ENCODE assay signal across 12 cellular contexts in the genomic region with DNA sequence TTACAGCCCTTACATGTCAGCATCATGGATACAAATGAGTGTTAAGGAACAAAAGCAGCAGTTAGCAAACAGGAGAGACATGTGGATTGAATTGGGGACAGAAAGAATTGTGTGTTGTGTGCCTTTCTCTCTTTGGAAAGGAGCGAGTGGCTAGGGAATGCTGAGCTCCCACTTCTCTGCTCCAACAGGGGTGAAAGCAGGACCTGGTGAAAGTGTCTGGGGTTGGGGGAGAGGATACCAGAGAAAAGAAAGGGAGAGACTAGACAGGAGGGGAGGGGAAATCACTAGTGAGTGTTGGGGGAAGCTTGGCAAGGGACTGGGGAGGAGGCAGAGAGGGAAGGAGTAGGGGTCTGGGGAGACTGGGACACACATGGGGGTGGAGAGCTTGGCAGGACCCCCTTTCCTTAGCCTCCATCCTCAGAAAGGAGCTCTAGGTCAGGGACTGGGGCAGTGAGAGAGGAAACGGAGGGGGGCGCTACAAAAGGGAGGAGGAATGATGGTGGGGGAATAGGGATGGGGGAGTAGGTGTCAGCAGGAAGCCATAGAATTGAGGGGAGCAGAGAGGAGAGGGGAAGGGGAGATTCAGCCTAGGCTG. TPM values are rescaled to one million over a fixed set of nuclear protein-coding genes. Genes with fewer than 3 reads are reported as not detected.
DNase-seq lines count a peak whose midpoint lies in the region; ATAC-seq and TF ChIP-seq lines count a peak whose summit lies in the region.
"Had no signal": no experiment of that assay in that cellular context is flagged by ENCODE, and none has a peak within 500 bp of the region (broad histone marks: within the 10 kb centered on the region; RNA-seq: fewer than 3 reads in every experiment).

No MANE protein-coding gene starts in this region.

- peaks cover 1% of the 10 kb centered on the region for H3K36me3 ChIP-seq in H7 (replicated peaks; ENCODE audit: control insufficient read depth, insufficient read depth, low read length)
- 0 out of 2 replicates have a peak, but pooled peaks cover 6% of the 10 kb centered on the region for H3K36me3 ChIP-seq in iPS-20b (ENCODE audit: insufficient read depth, low read depth, low read length)

- H3K9ac ChIP-seq in iPS-20b (ENCODE audit: low read depth, low read length), result peak overlapping the region; percentile 62; the same call in 1 of the 2 replicates
- H3K9ac ChIP-seq: KMS-11 had no signal

- H3K27ac ChIP-seq in iPS-20b (ENCODE audit: low read length), result peak overlapping the region; percentile 66
- H3K27ac ChIP-seq in skin epidermis, result peak overlapping the region in 16 of 21 experiments; percentile 31 to 96 (median 86)
- H3K27ac ChIP-seq: KMS-11 had no signal

- no peak for ATAC-seq in GM21360 (IDR thresholded peaks at IDR 0.05; ENCODE audit: unreplicated experiment)
- ATAC-seq: activated CD8-positive, alpha-beta T cell treated with anti-CD3 and anti-CD28 coated beads, Interleukin-2, amount 10 ng/mL, durations not matched to agents 7 days and 5 days; GM12878 had no signal

- peak; percentile 56 for DNase-seq in H7
- no peak for DNase-seq in astrocyte of the spinal cord (ENCODE audit: low read depth, low spot score)
- no peak for DNase-seq in NCI-H1048 (lab: John Stamatoyannopoulos, UW)
- DNase-seq in activated T-helper 2 cell treated with anti-CD3 and anti-CD28 coated beads, Interferon-gamma antibody, Interleukin-2, Interleukin-4, amounts not matched to agents 10 μg/mL and 5 μg/mL and 100 μg/mL, durations not matched to agents 14 hours and 24 hours and 36 hours (ENCODE audit: low spot score), result no peak
- no peak for DNase-seq in NCI-H187 treated with DMSO at 0.1 percent for 48 hours (lab: John Stamatoyannopoulos, UW)
- DNase-seq: activated CD8-positive, alpha-beta T cell treated with anti-CD3 and anti-CD28 coated beads, Interleukin-2, amount 10 ng/mL, durations not matched to agents 7 days and 5 days; amygdala had no signal

- no peak overlapping the region for H3K4me3 Mint-ChIP-seq in activated T-helper 2 cell treated with anti-CD3 and anti-CD28 coated beads, Interferon-gamma antibody, Interleukin-2, Interleukin-4, amounts not matched to agents 10 μg/mL and 5 μg/mL and 100 μg/mL, durations not matched to agents 14 hours and 24 hours and 36 hours (ENCODE audit: low read depth)
- H3K4me3 Mint-ChIP-seq: activated CD8-positive, alpha-beta T cell treated with anti-CD3 and anti-CD28 coated beads, Interleukin-2, amount 10 ng/mL, durations not matched to agents 7 days and 5 days had no signal

- in situ Hi-C loops in astrocyte of the spinal cord (cut with HindIII; ENCODE audit: low sequenced_read_pairs), result no loop called here

- no peaks in the 10 kb centered on the region for H3K36me3 Mint-ChIP-seq in activated T-helper 2 cell treated with anti-CD3 and anti-CD28 coated beads, Interferon-gamma antibody, Interleukin-2, Interleukin-4, amounts not matched to agents 10 μg/mL and 5 μg/mL and 100 μg/mL, durations not matched to agents 14 hours and 24 hours and 36 hours (ENCODE audit: low read depth)

- peaks cover 2% of the 10 kb centered on the region for H3K4me1 Mint-ChIP-seq in activated T-helper 2 cell treated with anti-CD3 and anti-CD28 coated beads, Interferon-gamma antibody, Interleukin-2, Interleukin-4, amounts not matched to agents 10 μg/mL and 5 μg/mL and 100 μg/mL, durations not matched to agents 14 hours and 24 hours and 36 hours (ENCODE audit: low read depth)

- no peaks in the 10 kb centered on the region for H3K9me3 Mint-ChIP-seq in activated T-helper 2 cell treated with anti-CD3 and anti-CD28 coated beads, Interferon-gamma antibody, Interleukin-2, Interleukin-4, amounts not matched to agents 10 μg/mL and 5 μg/mL and 100 μg/mL, durations not matched to agents 14 hours and 24 hours and 36 hours

- peaks cover 2% of the 10 kb centered on the region; the same call in 1 of the 2 replicates for H3K27me3 ChIP-seq in H7 (ENCODE audit: control insufficient read depth, insufficient read depth, low read length)
- peaks cover 14% of the 10 kb centered on the region; the same call in 1 of the 2 replicates for H3K27me3 ChIP-seq in iPS-20b (ENCODE audit: insufficient read depth, low read length)

- peaks cover 44% of the 10 kb centered on the region for H3K27me3 Mint-ChIP-seq in activated T-helper 2 cell treated with anti-CD3 and anti-CD28 coated beads, Interferon-gamma antibody, Interleukin-2, Interleukin-4, amounts not matched to agents 10 μg/mL and 5 μg/mL and 100 μg/mL, durations not matched to agents 14 hours and 24 hours and 36 hours (ENCODE audit: low read depth)

- peaks cover 27% of the 10 kb centered on the region; the same call in 1 of the 2 replicates for H3K4me1 ChIP-seq in iPS-20b (ENCODE audit: insufficient read depth, low read length)

- intact Hi-C loops in activated T-helper 2 cell treated with anti-CD3 and anti-CD28 coated beads, Interferon-gamma antibody, Interleukin-2, Interleukin-4, amounts not matched to agents 10 μg/mL and 5 μg/mL and 100 μg/mL, durations not matched to agents 14 hours and 24 hours and 36 hours (cut with micrococcal nuclease), result no loop called here

- no peak overlapping the region for H3K27ac Mint-ChIP-seq in activated T-helper 2 cell treated with anti-CD3 and anti-CD28 coated beads, Interferon-gamma antibody, Interleukin-2, Interleukin-4, amounts not matched to agents 10 μg/mL and 5 μg/mL and 100 μg/mL, durations not matched to agents 14 hours and 24 hours and 36 hours
- H3K27ac Mint-ChIP-seq: activated CD8-positive, alpha-beta T cell treated with anti-CD3 and anti-CD28 coated beads, Interleukin-2, amount 10 ng/mL, durations not matched to agents 7 days and 5 days had no signal

- H3K4me3 ChIP-seq in H7 (ENCODE audit: insufficient read depth, low read depth, low read length) (no peak overlapping the region), astrocyte of the spinal cord (ENCODE audit: low read depth, low read length) (peak overlapping the region; percentile 98), iPS-20b (ENCODE audit: low read length) (peak overlapping the region; percentile 94), skin epidermis (peak overlapping the region in 5 of 7 experiments; percentile 48 to 84 (median 70))
- H3K4me3 ChIP-seq: GM12878 had no signal

- peak; percentile 13 for TF ChIP-seq CTCF in astrocyte of the spinal cord (IDR thresholded peaks at IDR 0.05; ENCODE audit: low read depth, low read length)

- H3K9me3 ChIP-seq in iPS-20b (ENCODE audit: insufficient read depth, low read depth, low read length), result no peaks in the 10 kb centered on the region

RNA-seq across cellular contexts. Expression of a gene that starts 2.2 kb away (rescaled TPM):
- total RNA-seq in H7 (2014; rRNA removed; shearing (Covaris generic)), result 48.2 and 56.5 TPM in 2 replicates
- total RNA-seq in activated T-helper 2 cell treated with anti-CD3 and anti-CD28 coated beads, Interferon-gamma antibody, Interleukin-2, Interleukin-4, amounts not matched to agents 10 μg/mL and 5 μg/mL and 100 μg/mL, durations not matched to agents 14 hours and 24 hours and 36 hours, result not detected in 2 replicates
- total RNA-seq: activated CD8-positive, alpha-beta T cell treated with anti-CD3 and anti-CD28 coated beads, Interleukin-2, amount 10 ng/mL, durations not matched to agents 7 days and 5 days had no signal

Comparison
In these comparisons a context has a peak if more than half of its experiments do, and no peak if none do; other contexts are left out.
1. RNA of a gene that starts 2.2 kb away (total RNA-seq): 48.2 to 56.5 TPM in H7; not detected in activated T-helper 2 cell treated with anti-CD3 and anti-CD28 coated beads, Interferon-gamma antibody, Interleukin-2, Interleukin-4, amounts not matched to agents 10 μg/mL and 5 μg/mL and 100 μg/mL, durations not matched to agents 14 hours and 24 hours and 36 hours; every median in the first group is over 10 times any median in the second.